11 cellular contexts compared by ENCODE assay signal in genomic region chr13:63274772-63275171, GRCh38.
"Had no signal": no experiment of that assay in that cellular context is flagged by ENCODE, and none has a peak within 500 bp of the region (broad histone marks: within the 10 kb centered on the region; RNA-seq: fewer than 3 reads in every experiment).

No MANE protein-coding gene starts in this region.

- H3K4me3 ChIP-seq: GM23248, GM23338, HAP-1 had no signal

- H3K4me2 ChIP-seq: GM23338 had no signal

- H3K9ac ChIP-seq: GM23248 had no signal

- H2AFZ ChIP-seq: GM23248, GM23338 had no signal

- DNase-seq: GM23248, GOT3, H7, H9, HCEC 1CT, HFFc6 had no signal

- H3K36me3 ChIP-seq: HAP-1 had no signal

- FAIRE-seq: H1, H54 had no signal

- H3K9me3 ChIP-seq: HAP-1 had no signal

- H3K27ac ChIP-seq: GM23248 had no signal

- ATAC-seq: GM23338, HCT116 had no signal

- H3K4me1 ChIP-seq: HAP-1 had no signal
